In the genomic region with DNA sequence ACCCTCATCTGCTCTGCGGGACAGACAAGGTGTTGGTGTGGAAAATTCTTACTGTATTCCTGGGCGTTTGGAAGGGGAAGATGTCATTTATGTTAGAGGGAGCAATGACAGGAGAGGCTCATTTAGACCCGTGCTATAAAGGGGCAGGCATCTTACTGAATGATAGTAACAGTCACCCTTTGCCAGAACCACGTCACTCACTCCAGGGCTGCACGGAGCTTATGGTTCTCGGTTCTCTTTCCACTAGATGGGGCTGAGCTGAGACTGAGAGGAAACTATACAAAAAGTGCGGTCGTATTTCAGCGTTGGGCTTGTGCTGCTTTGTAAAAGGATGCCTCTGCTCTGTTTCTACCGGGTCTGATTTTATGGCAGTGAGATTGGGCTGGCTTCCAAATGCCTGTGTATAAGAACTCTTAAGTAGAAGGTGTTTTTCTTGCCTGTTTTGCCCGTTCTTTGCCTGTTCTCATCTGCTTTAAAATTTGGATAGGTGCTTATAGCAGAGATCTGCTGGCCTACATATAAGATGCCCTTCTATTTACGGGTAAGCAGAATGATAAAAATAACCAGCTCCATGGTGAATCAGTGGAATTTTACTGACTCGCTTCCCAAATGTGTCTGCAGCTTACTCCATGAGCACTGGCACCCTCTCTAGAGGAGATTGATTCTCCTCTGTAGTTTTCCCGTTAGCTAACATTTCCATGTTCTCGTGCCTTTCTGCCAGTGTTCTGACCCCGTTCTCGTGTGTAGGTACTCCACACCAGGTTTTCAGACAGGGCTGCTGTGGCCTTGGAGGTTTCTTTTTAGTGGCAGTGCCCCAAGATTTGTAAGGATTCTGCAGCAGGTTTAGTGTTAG, we compare ENCODE assay signal across 1 cellular context.
TF ChIP-seq lines count a peak whose summit lies in the region.

No MANE protein-coding gene starts in this region.

TF ChIP-seq in K562, 482 proteins besides CTCF, POLR2A, EP300 and RAD21:
- no peak for TF ChIP-seq CHD1 (IDR thresholded peaks at IDR 0.05; ENCODE audit: low read length)
- TF ChIP-seq, protein P1, sequence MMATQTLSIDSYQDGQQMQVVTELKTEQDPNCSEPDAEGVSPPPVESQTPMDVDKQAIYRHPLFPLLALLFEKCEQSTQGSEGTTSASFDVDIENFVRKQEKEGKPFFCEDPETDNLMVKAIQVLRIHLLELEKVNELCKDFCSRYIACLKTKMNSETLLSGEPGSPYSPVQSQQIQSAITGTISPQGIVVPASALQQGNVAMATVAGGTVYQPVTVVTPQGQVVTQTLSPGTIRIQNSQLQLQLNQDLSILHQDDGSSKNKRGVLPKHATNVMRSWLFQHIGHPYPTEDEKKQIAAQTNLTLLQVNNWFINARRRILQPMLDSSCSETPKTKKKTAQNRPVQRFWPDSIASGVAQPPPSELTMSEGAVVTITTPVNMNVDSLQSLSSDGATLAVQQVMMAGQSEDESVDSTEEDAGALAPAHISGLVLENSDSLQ (IDR thresholded peaks at IDR 0.05) = peak; percentile 57; the same call in 1 of the 2 replicates
TF ChIP-seq in K562: peak in this region for 1.
